1 cellular context compared by ENCODE assay signal in genomic region chr19:17448190-17448967, GRCh38.
A peak's percentile ranks its signal among the peaks of the same experiment; 100 is the strongest.
TF ChIP-seq lines count a peak whose summit lies in the region.

TMEM221 (minus strand) TSS chr19:17448668; CDS start chr19:17448462, 206 bp downstream.

TF ChIP-seq in H1, 55 proteins besides CTCF, POLR2A, EP300 and RAD21 (continued from another document):
- no peak for TF ChIP-seq SP2 (IDR thresholded peaks at IDR 0.05; ENCODE audit: low read length)
- TF ChIP-seq SAP30 (IDR thresholded peaks at IDR 0.05; ENCODE audit: insufficient read depth, insufficient replicate concordance, low read length): no peak
- no peak for TF ChIP-seq SP1 (IDR thresholded peaks at IDR 0.05; ENCODE audit: low read depth, low read length)
- TF ChIP-seq RNF2 (IDR thresholded peaks at IDR 0.05; ENCODE audit: borderline replicate concordance, low read depth, low read length, missing control alignments, poor library complexity, severe bottlenecking): no peak
- no peak for TF ChIP-seq GTF2F1 (IDR thresholded peaks at IDR 0.05; ENCODE audit: borderline replicate concordance, low read depth, low read length)
- peak; percentile 88 for TF ChIP-seq BACH1 (IDR thresholded peaks at IDR 0.05; ENCODE audit: low read length)
- TF ChIP-seq CREB1 (IDR thresholded peaks at IDR 0.05): no peak
- TF ChIP-seq HDAC6 (IDR thresholded peaks at IDR 0.05; ENCODE audit: low read depth, low read length): no peak
- no peak for TF ChIP-seq TCF12 (IDR thresholded peaks at IDR 0.05; ENCODE audit: low read depth, low read length)
- no peak for TF ChIP-seq FOSL1 (IDR thresholded peaks at IDR 0.05; ENCODE audit: insufficient read depth, low read depth, low read length)
- no peak for TF ChIP-seq CEBPB (IDR thresholded peaks at IDR 0.05; ENCODE audit: low read depth, low read length)
- no peak for TF ChIP-seq SRF (IDR thresholded peaks at IDR 0.05; ENCODE audit: low read depth, low read length)
- TF ChIP-seq TAF7 (optimal IDR thresholded peaks at IDR 0.05; ENCODE audit: borderline replicate concordance, low read depth, low read length): no peak
- no peak for TF ChIP-seq NRF1 (IDR thresholded peaks at IDR 0.05; ENCODE audit: low read depth, low read length)
- no peak for TF ChIP-seq JUN (IDR thresholded peaks at IDR 0.05; ENCODE audit: low read depth, low read length)
- TF ChIP-seq TBP (IDR thresholded peaks at IDR 0.05; ENCODE audit: low read depth, low read length): no peak
- TF ChIP-seq CBX5 (IDR thresholded peaks at IDR 0.05; ENCODE audit: low read depth, low read length): no peak
- 0 out of 2 replicates have a peak, but pooled peaks have one; percentile 5 for TF ChIP-seq MAX (IDR thresholded peaks at IDR 0.05)
- TF ChIP-seq JUND (IDR thresholded peaks at IDR 0.05; ENCODE audit: low read length): no peak
- TF ChIP-seq SIX5 (IDR thresholded peaks at IDR 0.05; ENCODE audit: low read depth, low read length): no peak
- TF ChIP-seq ATF3 (IDR thresholded peaks at IDR 0.05; ENCODE audit: insufficient read depth, low read depth, low read length): no peak
- no peak for TF ChIP-seq EZH2 (IDR thresholded peaks at IDR 0.05; ENCODE audit: low read depth, low read length, severe bottlenecking)
- TF ChIP-seq MAFK (IDR thresholded peaks at IDR 0.05; ENCODE audit: low read depth, low read length): no peak
- TF ChIP-seq SUZ12 (IDR thresholded peaks at IDR 0.05; ENCODE audit: low read length): no peak
- no peak for TF ChIP-seq POLR2AphosphoS5 (IDR thresholded peaks at IDR 0.05; ENCODE audit: low read depth, low read length)
- TF ChIP-seq, protein P1, sequence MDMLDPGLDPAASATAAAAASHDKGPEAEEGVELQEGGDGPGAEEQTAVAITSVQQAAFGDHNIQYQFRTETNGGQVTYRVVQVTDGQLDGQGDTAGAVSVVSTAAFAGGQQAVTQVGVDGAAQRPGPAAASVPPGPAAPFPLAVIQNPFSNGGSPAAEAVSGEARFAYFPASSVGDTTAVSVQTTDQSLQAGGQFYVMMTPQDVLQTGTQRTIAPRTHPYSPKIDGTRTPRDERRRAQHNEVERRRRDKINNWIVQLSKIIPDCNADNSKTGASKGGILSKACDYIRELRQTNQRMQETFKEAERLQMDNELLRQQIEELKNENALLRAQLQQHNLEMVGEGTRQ (IDR thresholded peaks at IDR 0.05; ENCODE audit: low read length): no peak
- TF ChIP-seq EGR1 (IDR thresholded peaks at IDR 0.05; ENCODE audit: borderline replicate concordance, low read depth, low read length): no peak
- TF ChIP-seq CBX8 (IDR thresholded peaks at IDR 0.05; ENCODE audit: borderline replicate concordance, low read depth, low read length): no peak
- TF ChIP-seq POU5F1 (IDR thresholded peaks at IDR 0.05; ENCODE audit: low read depth, low read length): no peak
- no peak for TF ChIP-seq E2F6 (IDR thresholded peaks at IDR 0.05)
- 0 out of 2 replicates have a peak, but pooled peaks have one; percentile 30 for TF ChIP-seq TAF1 (IDR thresholded peaks at IDR 0.05; ENCODE audit: low read depth, low read length)
- no peak for TF ChIP-seq SIRT6 (IDR thresholded peaks at IDR 0.05; ENCODE audit: low read length)
- peak in 1 of 2 experiments; percentile 85; a peak in 1 of 4 replicates for TF ChIP-seq HDAC2 (IDR thresholded peaks at IDR 0.05; ENCODE audit: borderline replicate concordance in 1 of 2, low read depth in 2 of 2, low read length in 2 of 2)
- no peak for TF ChIP-seq RXRA (IDR thresholded peaks at IDR 0.05; ENCODE audit: insufficient read depth, low read depth, low read length)
- TF ChIP-seq CHD2 (IDR thresholded peaks at IDR 0.05; ENCODE audit: low read length): no peak
- 0 out of 2 replicates have a peak, but pooled peaks have one; percentile 26 for TF ChIP-seq RBBP5 (IDR thresholded peaks at IDR 0.05; ENCODE audit: borderline replicate concordance, low read depth, low read length)
- TF ChIP-seq CHD1 (IDR thresholded peaks at IDR 0.05; ENCODE audit: low read depth, low read length): no peak
- TF ChIP-seq BCL11A (IDR thresholded peaks at IDR 0.05; ENCODE audit: low read depth in 2 of 2, low read length in 2 of 2): no peak
- peak; percentile 60; the same call in 1 of the 2 replicates for TF ChIP-seq PHF8 (conservative IDR thresholded peaks at IDR 0.05; ENCODE audit: low read depth, low read length)
- no peak for TF ChIP-seq KDM1A (IDR thresholded peaks at IDR 0.05; ENCODE audit: borderline replicate concordance, low read length)
- TF ChIP-seq YY1 (IDR thresholded peaks at IDR 0.05; ENCODE audit: low read depth, low read length): no peak
- no peak for TF ChIP-seq NANOG (IDR thresholded peaks at IDR 0.05; ENCODE audit: insufficient read depth, low read depth, low read length, poor library complexity, severe bottlenecking)
- no peak for TF ChIP-seq RFX5 (IDR thresholded peaks at IDR 0.05; ENCODE audit: borderline replicate concordance, low read depth, low read length)
- TF ChIP-seq TEAD4 (IDR thresholded peaks at IDR 0.05; ENCODE audit: low read depth, low read length): no peak
- TF ChIP-seq ASH2L (IDR thresholded peaks at IDR 0.05; ENCODE audit: low read length): peak; percentile 42
- no peak for TF ChIP-seq GABPA (IDR thresholded peaks at IDR 0.05; ENCODE audit: borderline replicate concordance, insufficient read depth, low read length)
- TF ChIP-seq SIN3A (conservative IDR thresholded peaks at IDR 0.05 in 1 of 2, IDR thresholded peaks at IDR 0.05 in 1 of 2; ENCODE audit: low read depth in 1 of 2, low read length in 2 of 2): no peak
- no peak for TF ChIP-seq ZNF274 (IDR thresholded peaks at IDR 0.05; ENCODE audit: borderline replicate concordance, extremely low read depth, low read length)
- TF ChIP-seq, protein P2, sequence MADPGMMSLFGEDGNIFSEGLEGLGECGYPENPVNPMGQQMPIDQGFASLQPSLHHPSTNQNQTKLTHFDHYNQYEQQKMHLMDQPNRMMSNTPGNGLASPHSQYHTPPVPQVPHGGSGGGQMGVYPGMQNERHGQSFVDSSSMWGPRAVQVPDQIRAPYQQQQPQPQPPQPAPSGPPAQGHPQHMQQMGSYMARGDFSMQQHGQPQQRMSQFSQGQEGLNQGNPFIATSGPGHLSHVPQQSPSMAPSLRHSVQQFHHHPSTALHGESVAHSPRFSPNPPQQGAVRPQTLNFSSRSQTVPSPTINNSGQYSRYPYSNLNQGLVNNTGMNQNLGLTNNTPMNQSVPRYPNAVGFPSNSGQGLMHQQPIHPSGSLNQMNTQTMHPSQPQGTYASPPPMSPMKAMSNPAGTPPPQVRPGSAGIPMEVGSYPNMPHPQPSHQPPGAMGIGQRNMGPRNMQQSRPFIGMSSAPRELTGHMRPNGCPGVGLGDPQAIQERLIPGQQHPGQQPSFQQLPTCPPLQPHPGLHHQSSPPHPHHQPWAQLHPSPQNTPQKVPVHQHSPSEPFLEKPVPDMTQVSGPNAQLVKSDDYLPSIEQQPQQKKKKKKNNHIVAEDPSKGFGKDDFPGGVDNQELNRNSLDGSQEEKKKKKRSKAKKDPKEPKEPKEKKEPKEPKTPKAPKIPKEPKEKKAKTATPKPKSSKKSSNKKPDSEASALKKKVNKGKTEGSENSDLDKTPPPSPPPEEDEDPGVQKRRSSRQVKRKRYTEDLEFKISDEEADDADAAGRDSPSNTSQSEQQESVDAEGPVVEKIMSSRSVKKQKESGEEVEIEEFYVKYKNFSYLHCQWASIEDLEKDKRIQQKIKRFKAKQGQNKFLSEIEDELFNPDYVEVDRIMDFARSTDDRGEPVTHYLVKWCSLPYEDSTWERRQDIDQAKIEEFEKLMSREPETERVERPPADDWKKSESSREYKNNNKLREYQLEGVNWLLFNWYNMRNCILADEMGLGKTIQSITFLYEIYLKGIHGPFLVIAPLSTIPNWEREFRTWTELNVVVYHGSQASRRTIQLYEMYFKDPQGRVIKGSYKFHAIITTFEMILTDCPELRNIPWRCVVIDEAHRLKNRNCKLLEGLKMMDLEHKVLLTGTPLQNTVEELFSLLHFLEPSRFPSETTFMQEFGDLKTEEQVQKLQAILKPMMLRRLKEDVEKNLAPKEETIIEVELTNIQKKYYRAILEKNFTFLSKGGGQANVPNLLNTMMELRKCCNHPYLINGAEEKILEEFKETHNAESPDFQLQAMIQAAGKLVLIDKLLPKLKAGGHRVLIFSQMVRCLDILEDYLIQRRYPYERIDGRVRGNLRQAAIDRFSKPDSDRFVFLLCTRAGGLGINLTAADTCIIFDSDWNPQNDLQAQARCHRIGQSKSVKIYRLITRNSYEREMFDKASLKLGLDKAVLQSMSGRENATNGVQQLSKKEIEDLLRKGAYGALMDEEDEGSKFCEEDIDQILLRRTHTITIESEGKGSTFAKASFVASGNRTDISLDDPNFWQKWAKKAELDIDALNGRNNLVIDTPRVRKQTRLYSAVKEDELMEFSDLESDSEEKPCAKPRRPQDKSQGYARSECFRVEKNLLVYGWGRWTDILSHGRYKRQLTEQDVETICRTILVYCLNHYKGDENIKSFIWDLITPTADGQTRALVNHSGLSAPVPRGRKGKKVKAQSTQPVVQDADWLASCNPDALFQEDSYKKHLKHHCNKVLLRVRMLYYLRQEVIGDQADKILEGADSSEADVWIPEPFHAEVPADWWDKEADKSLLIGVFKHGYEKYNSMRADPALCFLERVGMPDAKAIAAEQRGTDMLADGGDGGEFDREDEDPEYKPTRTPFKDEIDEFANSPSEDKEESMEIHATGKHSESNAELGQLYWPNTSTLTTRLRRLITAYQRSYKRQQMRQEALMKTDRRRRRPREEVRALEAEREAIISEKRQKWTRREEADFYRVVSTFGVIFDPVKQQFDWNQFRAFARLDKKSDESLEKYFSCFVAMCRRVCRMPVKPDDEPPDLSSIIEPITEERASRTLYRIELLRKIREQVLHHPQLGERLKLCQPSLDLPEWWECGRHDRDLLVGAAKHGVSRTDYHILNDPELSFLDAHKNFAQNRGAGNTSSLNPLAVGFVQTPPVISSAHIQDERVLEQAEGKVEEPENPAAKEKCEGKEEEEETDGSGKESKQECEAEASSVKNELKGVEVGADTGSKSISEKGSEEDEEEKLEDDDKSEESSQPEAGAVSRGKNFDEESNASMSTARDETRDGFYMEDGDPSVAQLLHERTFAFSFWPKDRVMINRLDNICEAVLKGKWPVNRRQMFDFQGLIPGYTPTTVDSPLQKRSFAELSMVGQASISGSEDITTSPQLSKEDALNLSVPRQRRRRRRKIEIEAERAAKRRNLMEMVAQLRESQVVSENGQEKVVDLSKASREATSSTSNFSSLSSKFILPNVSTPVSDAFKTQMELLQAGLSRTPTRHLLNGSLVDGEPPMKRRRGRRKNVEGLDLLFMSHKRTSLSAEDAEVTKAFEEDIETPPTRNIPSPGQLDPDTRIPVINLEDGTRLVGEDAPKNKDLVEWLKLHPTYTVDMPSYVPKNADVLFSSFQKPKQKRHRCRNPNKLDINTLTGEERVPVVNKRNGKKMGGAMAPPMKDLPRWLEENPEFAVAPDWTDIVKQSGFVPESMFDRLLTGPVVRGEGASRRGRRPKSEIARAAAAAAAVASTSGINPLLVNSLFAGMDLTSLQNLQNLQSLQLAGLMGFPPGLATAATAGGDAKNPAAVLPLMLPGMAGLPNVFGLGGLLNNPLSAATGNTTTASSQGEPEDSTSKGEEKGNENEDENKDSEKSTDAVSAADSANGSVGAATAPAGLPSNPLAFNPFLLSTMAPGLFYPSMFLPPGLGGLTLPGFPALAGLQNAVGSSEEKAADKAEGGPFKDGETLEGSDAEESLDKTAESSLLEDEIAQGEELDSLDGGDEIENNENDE (IDR thresholded peaks at IDR 0.05; ENCODE audit: insufficient replicate concordance, low read length): no peak
- TF ChIP-seq SP4 (IDR thresholded peaks at IDR 0.05; ENCODE audit: low read length): no peak
- no peak for TF ChIP-seq KDM5A (IDR thresholded peaks at IDR 0.05; ENCODE audit: low read length)
